11 cellular contexts compared by ENCODE assay signal in genomic region chr6:14717307-14717706, GRCh38.
DNase-seq lines count a peak whose midpoint lies in the region; TF ChIP-seq lines count a peak whose summit lies in the region.
"Had no signal": no experiment of that assay in that cellular context is flagged by ENCODE, and none has a peak within 500 bp of the region (broad histone marks: within the 10 kb centered on the region; RNA-seq: fewer than 3 reads in every experiment).

No MANE protein-coding gene starts in this region.

- H3K36me3 Mint-ChIP-seq in activated naive CD4-positive, alpha-beta T cell treated with anti-CD3 and anti-CD28 coated beads, Interleukin-2, amount 10 ng/mL, durations not matched to agents 7 days and 5 days: peaks cover 3% of the 10 kb centered on the region
- peaks cover 4% of the 10 kb centered on the region for H3K36me3 Mint-ChIP-seq in endothelial cell (ENCODE audit: low read depth, unreplicated experiment)

- peak overlapping the region; percentile 7 for H3K27ac ChIP-seq in suprapubic skin
- H3K27ac ChIP-seq: PC-9 had no signal

- H3K27ac Mint-ChIP-seq in activated naive CD4-positive, alpha-beta T cell treated with anti-CD3 and anti-CD28 coated beads, Interleukin-2, amount 10 ng/mL, durations not matched to agents 7 days and 5 days: no peak overlapping the region
- H3K27ac Mint-ChIP-seq in endothelial cell (ENCODE audit: unreplicated experiment): peak overlapping the region; percentile 7

- H3K4me1 Mint-ChIP-seq in activated naive CD4-positive, alpha-beta T cell treated with anti-CD3 and anti-CD28 coated beads, Interleukin-2, amount 10 ng/mL, durations not matched to agents 7 days and 5 days: peaks cover 20% of the 10 kb centered on the region
- H3K4me1 Mint-ChIP-seq in endothelial cell (ENCODE audit: unreplicated experiment): peaks cover 23% of the 10 kb centered on the region

- TF ChIP-seq CTCF in NB4 (IDR thresholded peaks at IDR 0.05; ENCODE audit: low read depth, low read length) (no peak), endothelial cell (IDR thresholded peaks at IDR 0.05; ENCODE audit: unreplicated experiment) (no peak), suprapubic skin (IDR thresholded peaks at IDR 0.05) (no peak)

- H3K4me3 Mint-ChIP-seq in activated naive CD4-positive, alpha-beta T cell treated with anti-CD3 and anti-CD28 coated beads, Interleukin-2, amount 10 ng/mL, durations not matched to agents 7 days and 5 days: no peak overlapping the region
- H3K4me3 Mint-ChIP-seq in endothelial cell (ENCODE audit: unreplicated experiment): no peak overlapping the region

- peak; percentile 44 for DNase-seq in activated naive CD4-positive, alpha-beta T cell treated with anti-CD3 and anti-CD28 coated beads, Interleukin-2, amount 10 ng/mL, durations not matched to agents 7 days and 5 days
- DNase-seq in activated naive CD4-positive, alpha-beta T cell (lab: John Stamatoyannopoulos, UW): no peak
- peak; percentile 64 for DNase-seq in NB4 (ENCODE audit: low read depth)
- no peak for DNase-seq in endothelial cell (ENCODE audit: low spot score)
- DNase-seq in suprapubic skin (ENCODE audit: low spot score in 2 of 2): no peak
- no peak for DNase-seq in NCI-H2081 (lab: John Stamatoyannopoulos, UW)
- DNase-seq in AG08396 (ENCODE audit: low spot score): no peak
- no peak for DNase-seq in foreskin melanocyte
- DNase-seq: islet precursor cell, PC-9, SW 1271 had no signal

- TF ChIP-seq POLR2A in NB4 (IDR thresholded peaks at IDR 0.05; ENCODE audit: extremely low read depth, insufficient read length) (no peak), suprapubic skin (IDR thresholded peaks at IDR 0.05) (no peak)

- 68% methylated on average over 3 of the region's 3 CpGs for WGBS in suprapubic skin

- H3K9me3 ChIP-seq in suprapubic skin: no peaks in the 10 kb centered on the region

- CTCF ChIA-PET in activated naive CD4-positive, alpha-beta T cell treated with anti-CD3 and anti-CD28 coated beads, Interleukin-2, amount 10 ng/mL, durations not matched to agents 7 days and 5 days (lab: Charles Lee): no interaction called here

- no peaks in the 10 kb centered on the region for H3K27me3 ChIP-seq in suprapubic skin

- no peaks in the 10 kb centered on the region for H3K9me3 Mint-ChIP-seq in activated naive CD4-positive, alpha-beta T cell treated with anti-CD3 and anti-CD28 coated beads, Interleukin-2, amount 10 ng/mL, durations not matched to agents 7 days and 5 days
- H3K9me3 Mint-ChIP-seq in endothelial cell (ENCODE audit: unreplicated experiment): no peaks in the 10 kb centered on the region

- no peaks in the 10 kb centered on the region for H3K36me3 ChIP-seq in suprapubic skin

- TF ChIP-seq EP300 in suprapubic skin (IDR thresholded peaks at IDR 0.05): no peak

- H3K27me3 Mint-ChIP-seq in activated naive CD4-positive, alpha-beta T cell treated with anti-CD3 and anti-CD28 coated beads, Interleukin-2, amount 10 ng/mL, durations not matched to agents 7 days and 5 days: peaks cover 3% of the 10 kb centered on the region
- H3K27me3 Mint-ChIP-seq in endothelial cell (ENCODE audit: unreplicated experiment): no peaks in the 10 kb centered on the region

- peaks cover 34% of the 10 kb centered on the region for H3K4me1 ChIP-seq in suprapubic skin

- H3K4me3 ChIP-seq in NB4 (ENCODE audit: low read depth, low read length): no peak overlapping the region
- H3K4me3 ChIP-seq in suprapubic skin: no peak overlapping the region
- H3K4me3 ChIP-seq: PC-9 had no signal

Comparison
In these comparisons a context has a peak if more than half of its experiments do, and no peak if none do; other contexts are left out.
1. DNase-seq: peak in activated naive CD4-positive, alpha-beta T cell treated with anti-CD3 and anti-CD28 coated beads, Interleukin-2, amount 10 ng/mL, durations not matched to agents 7 days and 5 days (single experiment) and NB4 (single experiment); none in activated naive CD4-positive, alpha-beta T cell (0 of 4), endothelial cell (single experiment), suprapubic skin (0 of 2), NCI-H2081 (0 of 2), AG08396 (single experiment) and foreskin melanocyte (single experiment).